ENCODE assay signal across 8 cellular contexts in genomic region chr1:215566556-215567490, GRCh38. TPM values are rescaled to one million over a fixed set of nuclear protein-coding genes. Genes with fewer than 3 reads are reported as not detected.
DNase-seq lines count a peak whose midpoint lies in the region; ATAC-seq and TF ChIP-seq lines count a peak whose summit lies in the region.

TSS of gene KCTD3 (plus strand) at chr1:215567304. CDS start at chr1:215567686, 382 bp downstream.

- H3K4me3 ChIP-seq in BJ (ENCODE audit: low read depth, low read length) = peak within 1 kb of the TSS; percentile 82
- H3K4me3 ChIP-seq in mesenchymal stem cell (ENCODE audit: insufficient read depth in 1 of 2, low read depth in 1 of 2, low read length in 2 of 2) = peak within 1 kb of the TSS; percentile 77 to 92

- CTCF ChIA-PET in BJ (lab: Yijun Ruan, JAX) = interaction anchor here (1.3 kb wide), 1 partner anchor 38 kb away, joined by 3 read pairs; no protein-coding TSS in a partner anchor
- CTCF ChIA-PET in activated CD4-positive, alpha-beta T cell treated with anti-CD3 and anti-CD28 coated beads, Interleukin-2, amount 10 ng/mL, durations not matched to agents 7 days and 5 days (lab: Charles Lee) = interaction anchor here (1.2 kb wide), 1 partner anchor 41 kb away, joined by 3 read pairs; no protein-coding TSS in a partner anchor

- H3K18ac ChIP-seq in mesenchymal stem cell (ENCODE audit: low read depth in 1 of 2, low read length in 2 of 2) = peak within 1 kb of the TSS; percentile 90 to 95

- H3K27me3 Mint-ChIP-seq in activated CD4-positive, alpha-beta T cell treated with anti-CD3 and anti-CD28 coated beads, Interleukin-2, amount 10 ng/mL, durations not matched to agents 7 days and 5 days = peaks cover 8% of the 10 kb centered on the region

- H2AFZ ChIP-seq in mesenchymal stem cell (ENCODE audit: low read depth, low read length) = peak within 1 kb of the TSS; percentile 77

- H4K91ac ChIP-seq in mesenchymal stem cell (ENCODE audit: low read length) = peak within 1 kb of the TSS; percentile 87

- peak within 1 kb of the TSS; percentile 91 for H3K4me3 Mint-ChIP-seq in activated CD4-positive, alpha-beta T cell treated with anti-CD3 and anti-CD28 coated beads, Interleukin-2, amount 10 ng/mL, durations not matched to agents 7 days and 5 days

- H3K4ac ChIP-seq in mesenchymal stem cell (ENCODE audit: low read depth in 1 of 2, low read length in 2 of 2) = peak within 1 kb of the TSS; percentile 57 to 71

- H3K27ac ChIP-seq in mesenchymal stem cell (ENCODE audit: low read length, poor library complexity, severe bottlenecking) = peak within 1 kb of the TSS; percentile 88

- H3K36me3 ChIP-seq in BJ (ENCODE audit: control insufficient read depth, insufficient read depth, low read length) (no peaks in the 10 kb centered on the region), mesenchymal stem cell (ENCODE audit: control insufficient read depth in 1 of 2, insufficient read depth in 2 of 2, low read depth in 1 of 2, low read length in 2 of 2) (no peaks in the 10 kb centered on the region)

- H3K27ac Mint-ChIP-seq in activated CD4-positive, alpha-beta T cell treated with anti-CD3 and anti-CD28 coated beads, Interleukin-2, amount 10 ng/mL, durations not matched to agents 7 days and 5 days = peak within 1 kb of the TSS; percentile 90

- peaks cover 5% of the 10 kb centered on the region for H3K4me1 ChIP-seq in mesenchymal stem cell (ENCODE audit: control insufficient read depth, insufficient read depth, low read depth, low read length)

- H3K14ac ChIP-seq in mesenchymal stem cell (ENCODE audit: low read length in 2 of 2) = peak within 1 kb of the TSS in 1 of 2 experiments; percentile 95

- peak within 1 kb of the TSS; percentile 53 for H2BK5ac ChIP-seq in mesenchymal stem cell (ENCODE audit: low read depth, low read length, poor library complexity, severe bottlenecking)

- H2BK15ac ChIP-seq in mesenchymal stem cell (ENCODE audit: low read depth, poor library complexity, severe bottlenecking) = peak within 1 kb of the TSS; percentile 73

- no peak within 1 kb of the TSS for H2AK5ac ChIP-seq in mesenchymal stem cell (ENCODE audit: low read length, severe bottlenecking)

- no peaks in the 10 kb centered on the region for H3K9me3 Mint-ChIP-seq in activated CD4-positive, alpha-beta T cell treated with anti-CD3 and anti-CD28 coated beads, Interleukin-2, amount 10 ng/mL, durations not matched to agents 7 days and 5 days

- H3K27me3 ChIP-seq in BJ (ENCODE audit: control insufficient read depth, insufficient read depth, low read length) (no peaks in the 10 kb centered on the region), mesenchymal stem cell (ENCODE audit: control insufficient read depth in 1 of 2, insufficient read depth in 1 of 2, low read length in 2 of 2) (no peaks in the 10 kb centered on the region)

- DNase-seq in BJ (ENCODE audit: low read depth) (peak; percentile 19), NCI-H345 treated with DMSO at 0.1 percent for 48 hours (lab: John Stamatoyannopoulos, UW; ENCODE audit: unreplicated experiment) (peak; percentile 29), mesenchymal stem cell (peak; percentile 72)
- peak; percentile 53 for DNase-seq in activated CD4-positive, alpha-beta T cell treated with anti-CD3 and anti-CD28 coated beads, Interleukin-2, amount 10 ng/mL, durations not matched to agents 7 days and 5 days
- peak; percentile 7 for DNase-seq in stimulated activated CD8-positive, alpha-beta memory T cell treated with anti-CD3 and anti-CD28 coated beads, Interleukin-4, amount 100 ng/mL, for 24 hours (ENCODE audit: low read depth)

- H3K79me1 ChIP-seq in mesenchymal stem cell (replicated peaks; ENCODE audit: low read length, poor library complexity, severe bottlenecking) = no peaks in the 10 kb centered on the region

- peak within 1 kb of the TSS; percentile 54 for H2BK120ac ChIP-seq in mesenchymal stem cell (ENCODE audit: low read depth, low read length)

- H3K9ac ChIP-seq in mesenchymal stem cell (ENCODE audit: low read length) = peak within 1 kb of the TSS; percentile 98

- no peak for TF ChIP-seq CTCF in BJ (IDR thresholded peaks at IDR 0.05; ENCODE audit: insufficient read depth, low read depth, low read length)

- H3K4me1 Mint-ChIP-seq in activated CD4-positive, alpha-beta T cell treated with anti-CD3 and anti-CD28 coated beads, Interleukin-2, amount 10 ng/mL, durations not matched to agents 7 days and 5 days = peaks cover 32% of the 10 kb centered on the region

- H4K8ac ChIP-seq in mesenchymal stem cell (ENCODE audit: low read length) = peak within 1 kb of the TSS; percentile 54

- H3K4me2 ChIP-seq in mesenchymal stem cell (ENCODE audit: low read length, poor library complexity, severe bottlenecking) = peak within 1 kb of the TSS; percentile 59

- H3K9me3 ChIP-seq in mesenchymal stem cell (ENCODE audit: control insufficient read depth, low read length) = no peaks in the 10 kb centered on the region

- peak within 1 kb of the TSS in 1 of 2 experiments; percentile 72 for H2BK12ac ChIP-seq in mesenchymal stem cell (ENCODE audit: low read length in 2 of 2)

- 9% methylated on average over 34 of the region's 44 CpGs for WGBS in mesenchymal stem cell

- ATAC-seq in GM19043 (IDR thresholded peaks at IDR 0.05; ENCODE audit: low read depth, unreplicated experiment) = peak; percentile 56
- ATAC-seq in HG03196 (IDR thresholded peaks at IDR 0.05; ENCODE audit: unreplicated experiment) = peak; percentile 66

- POLR2A ChIA-PET in BJ (lab: Charles Lee) = interaction anchor here (0.6 kb wide), 1 partner anchor 914 kb away, joined by 3 read pairs; no protein-coding TSS in a partner anchor
- POLR2A ChIA-PET in activated CD4-positive, alpha-beta T cell treated with anti-CD3 and anti-CD28 coated beads, Interleukin-2, amount 10 ng/mL, durations not matched to agents 7 days and 5 days (lab: Charles Lee) = no interaction called here

- in situ Hi-C loops in endometrial microvascular endothelial cells (cut with HindIII; ENCODE audit: inconsistent ontology term, low pct_unique_long_range_greater_than_20kb, low sequenced_read_pairs) = no loop called here

- H3K23ac ChIP-seq in mesenchymal stem cell (ENCODE audit: low read length in 2 of 2) = peak within 1 kb of the TSS in 1 of 2 experiments; percentile 57

- no peaks in the 10 kb centered on the region for H3K36me3 Mint-ChIP-seq in activated CD4-positive, alpha-beta T cell treated with anti-CD3 and anti-CD28 coated beads, Interleukin-2, amount 10 ng/mL, durations not matched to agents 7 days and 5 days (ENCODE audit: low read depth)

RNA-seq across cellular contexts. Expression of gene KCTD3, which starts in this region (rescaled TPM):
- 31.7 and 56.1 TPM in 2 replicates for polyA plus RNA-seq in BJ (2011; rRNA removed)
- 40.9 and 42.9 TPM in 2 replicates for polyA minus RNA-seq in BJ (2011; rRNA and poly(A)+ RNA removed)
- total RNA-seq in activated CD4-positive, alpha-beta T cell treated with anti-CD3 and anti-CD28 coated beads, Interleukin-2, amount 10 ng/mL, durations not matched to agents 7 days and 5 days = 1 to 10 TPM; 6.7 to 7.4 TPM
- 22.3 TPM for total RNA-seq in endometrial microvascular endothelial cells (ENCODE audit: inconsistent ontology term)
- polyA plus RNA-seq in mesenchymal stem cell (2013, experiment 1 of 2) = 14.0 TPM
- polyA plus RNA-seq in mesenchymal stem cell (2013, experiment 2 of 2) = 15.5 TPM

Comparison
In these comparisons a context has a peak if more than half of its experiments do, and no peak if none do; other contexts are left out.
1. Peak in every context shown above with its lines: DNase-seq, ATAC-seq, H3K4me3 ChIP-seq and H3K27ac ChIP-seq.
2. DNase-seq: peak in every context shown above with its lines; median percentile 72 in mesenchymal stem cell; 53 in activated CD4-positive, alpha-beta T cell treated with anti-CD3 and anti-CD28 coated beads, Interleukin-2, amount 10 ng/mL, durations not matched to agents 7 days and 5 days; 29 in NCI-H345 treated with DMSO at 0.1 percent for 48 hours; 19 in BJ; 7 in stimulated activated CD8-positive, alpha-beta memory T cell treated with anti-CD3 and anti-CD28 coated beads, Interleukin-4, amount 100 ng/mL, for 24 hours.